In genomic region chr12:14317362-14318146, GRCh38 we compare ENCODE assay signal across 23 cellular contexts. TPM values are rescaled to one million over a fixed set of nuclear protein-coding genes. Genes with fewer than 3 reads are reported as not detected.
DNase-seq lines count a peak whose midpoint lies in the region; ATAC-seq and TF ChIP-seq lines count a peak whose summit lies in the region.
"Had no signal": no experiment of that assay in that cellular context is flagged by ENCODE, and none has a peak within 500 bp of the region (broad histone marks: within the 10 kb centered on the region; RNA-seq: fewer than 3 reads in every experiment).

No MANE protein-coding gene starts in this region.

- H3K9me3 ChIP-seq in A673 (ENCODE audit: low read depth, low read length, poor library complexity, severe bottlenecking) (no peaks in the 10 kb centered on the region), mammary epithelial cell (replicated peaks; ENCODE audit: insufficient read depth, low read length) (no peaks in the 10 kb centered on the region)

- no peak for TF ChIP-seq CTCF in A673 (conservative IDR thresholded peaks at IDR 0.05; ENCODE audit: low read depth, low read length)
- no peak for TF ChIP-seq CTCF in mammary epithelial cell (conservative IDR thresholded peaks at IDR 0.05 in 1 of 2, IDR thresholded peaks at IDR 0.05 in 1 of 2; ENCODE audit: extremely low read depth in 1 of 2, insufficient read depth in 1 of 2, low read depth in 1 of 2, low read length in 2 of 2)
- no peak for TF ChIP-seq CTCF in dorsolateral prefrontal cortex (IDR thresholded peaks at IDR 0.05 in 54 of 56, conservative IDR thresholded peaks at IDR 0.05 in 2 of 56; ENCODE audit: low read depth in 1 of 56, partially characterized antibody in 56 of 56)

- no peaks in the 10 kb centered on the region for H3K79me2 ChIP-seq in mammary epithelial cell (ENCODE audit: insufficient read depth, low read length)

- H3K4me2 ChIP-seq in mammary epithelial cell (ENCODE audit: insufficient read depth, low read depth, low read length) = peak overlapping the region; percentile 12

- dilution Hi-C loops in mammary epithelial cell (cut with HindIII; ENCODE audit: low sequenced_read_pairs) = no loop called here

- CTCF ChIA-PET in A673 (lab: Charles Lee) (no interaction called here), mammary epithelial cell (lab: Charles Lee; ENCODE audit: low non-redundant PET) (no interaction called here)
- CTCF ChIA-PET in activated CD4-positive, alpha-beta memory T cell treated with anti-CD3 and anti-CD28 coated beads, Interleukin-2, amount 10 ng/mL, durations not matched to agents 7 days and 5 days (lab: Charles Lee) = interaction anchor here (1.6 kb wide), 1 partner anchor 13 kb away, joined by 4 read pairs; no protein-coding TSS in a partner anchor

- H3K4me3 ChIP-seq in A673 (ENCODE audit: low read depth, low read length, poor library complexity, severe bottlenecking) (no peak overlapping the region), mammary epithelial cell (replicated peaks in 1 of 3; ENCODE audit: insufficient read depth in 1 of 3, low read depth in 2 of 3, low read length in 3 of 3) (no peak overlapping the region), dorsolateral prefrontal cortex (no peak overlapping the region)

- no TSS peak for BruUV-seq in A673 (replicated peaks; lab: Mats Ljungman, UMichigan)
- BruUV-seq in mammary epithelial cell (replicated peaks; lab: Mats Ljungman, UMichigan) = no TSS peak

- H3K4me3 Mint-ChIP-seq in naive B cell = peak overlapping the region in 1 of 8 donors; percentile 68
- H3K4me3 Mint-ChIP-seq in activated CD4-positive, alpha-beta memory T cell treated with anti-CD3 and anti-CD28 coated beads, Interleukin-2, amount 10 ng/mL, durations not matched to agents 7 days and 5 days = no peak overlapping the region
- H3K4me3 Mint-ChIP-seq: B cell had no signal

- peaks cover 5 to 23% (median 15%) of the 10 kb centered on the region in 7 donors for H3K9me3 Mint-ChIP-seq in naive B cell
- H3K9me3 Mint-ChIP-seq in activated CD4-positive, alpha-beta memory T cell treated with anti-CD3 and anti-CD28 coated beads, Interleukin-2, amount 10 ng/mL, durations not matched to agents 7 days and 5 days = peaks cover 3% of the 10 kb centered on the region

- WGBS in mammary epithelial cell (ENCODE audit: low coverage, missing lambda C conversion rate) = 43% methylated on average over 4 of the region's 4 CpGs

- in situ Hi-C loops in mammary epithelial cell (cut with MboI; ENCODE audit: low sequenced_read_pairs in 2 of 2) = no loop called here

- H3K4me1 Mint-ChIP-seq in naive B cell = peaks cover 15 to 42% (median 24%) of the 10 kb centered on the region in 3 donors
- H3K4me1 Mint-ChIP-seq in activated CD4-positive, alpha-beta memory T cell treated with anti-CD3 and anti-CD28 coated beads, Interleukin-2, amount 10 ng/mL, durations not matched to agents 7 days and 5 days = no peaks in the 10 kb centered on the region

- ATAC-seq in naive B cell (ENCODE audit: low read depth in 2 of 2) (no peak), HG02981 (IDR thresholded peaks at IDR 0.05; ENCODE audit: unreplicated experiment) (no peak)
- ATAC-seq: HCT116, PC-3 had no signal

- peak overlapping the region in 4 of 6 donors; percentile 30 to 42 (median 39) for H3K27ac Mint-ChIP-seq in naive B cell
- no peak overlapping the region for H3K27ac Mint-ChIP-seq in activated CD4-positive, alpha-beta memory T cell treated with anti-CD3 and anti-CD28 coated beads, Interleukin-2, amount 10 ng/mL, durations not matched to agents 7 days and 5 days
- H3K27ac Mint-ChIP-seq: B cell had no signal

- peaks cover 8 to 12% of the 10 kb centered on the region in 2 donors for H3K36me3 Mint-ChIP-seq in naive B cell
- H3K36me3 Mint-ChIP-seq in activated CD4-positive, alpha-beta memory T cell treated with anti-CD3 and anti-CD28 coated beads, Interleukin-2, amount 10 ng/mL, durations not matched to agents 7 days and 5 days (ENCODE audit: low read depth) = no peaks in the 10 kb centered on the region

- no peaks in the 10 kb centered on the region for H3K4me1 ChIP-seq in A673 (ENCODE audit: insufficient read depth, low read length, poor library complexity, severe bottlenecking)
- H3K4me1 ChIP-seq in mammary epithelial cell (ENCODE audit: insufficient read depth, low read length) = peaks cover 10% of the 10 kb centered on the region

- no peaks in the 10 kb centered on the region for H4K20me1 ChIP-seq in mammary epithelial cell (ENCODE audit: insufficient read depth, low read length)

- H3K36me3 ChIP-seq in A673 (ENCODE audit: insufficient read depth, low read length, poor library complexity, severe bottlenecking) = no peaks in the 10 kb centered on the region
- H3K36me3 ChIP-seq in mammary epithelial cell (ENCODE audit: insufficient read depth, low read length) = no peaks in the 10 kb centered on the region

- POLR2A ChIA-PET in A673 (lab: Charles Lee; ENCODE audit: low non-redundant PET) = no interaction called here
- POLR2A ChIA-PET in activated CD4-positive, alpha-beta memory T cell treated with anti-CD3 and anti-CD28 coated beads, Interleukin-2, amount 10 ng/mL, durations not matched to agents 7 days and 5 days (lab: Charles Lee) = no interaction called here

- H3K9ac ChIP-seq in mammary epithelial cell (ENCODE audit: insufficient read depth, low read length) = no peak overlapping the region

- H3K27ac ChIP-seq in A673 (ENCODE audit: low read depth, low read length, poor library complexity, severe bottlenecking) (no peak overlapping the region), mammary epithelial cell (ENCODE audit: insufficient read depth, low read depth, low read length) (peak overlapping the region; percentile 16), dorsolateral prefrontal cortex (no peak overlapping the region)

- H2AFZ ChIP-seq in mammary epithelial cell (ENCODE audit: low read depth, low read length) = peak overlapping the region; percentile 61

- DNase-seq in A673 (ENCODE audit: low spot score) (peak; percentile 26), NCI-H82 treated with DMSO at 0.1 percent for 48 hours (lab: John Stamatoyannopoulos, UW; ENCODE audit: unreplicated experiment) (peak; percentile 7), mammary epithelial cell (peak; percentile 62), naive B cell (no peak), dorsolateral prefrontal cortex (no peak), NCI-H146 (lab: John Stamatoyannopoulos, UW) (no peak)
- DNase-seq in activated CD4-positive, alpha-beta memory T cell treated with anti-CD3 and anti-CD28 coated beads, Interleukin-2, amount 10 ng/mL, durations not matched to agents 7 days and 5 days = no peak
- DNase-seq: 8988T, DMS 273 treated with DMSO at 0.1 percent for 48 hours, GF-D8, GOT3, KBM-7, NCI-H1105 treated with DMSO at 0.1 percent for 48 hours, NCI-H1694 treated with DMSO at 0.1 percent for 48 hours, NCI-H2107, NCI-H510A treated with DMSO at 0.1 percent for 48 hours, NCI-H774, PC-3, RPMI8226, SHP77 treated with DMSO at 0.1 percent for 48 hours had no signal

- H3K27me3 ChIP-seq in A673 (replicated peaks; ENCODE audit: insufficient read depth, low read depth, low read length, poor library complexity) (no peaks in the 10 kb centered on the region), mammary epithelial cell (ENCODE audit: insufficient read depth, low read length) (no peaks in the 10 kb centered on the region), dorsolateral prefrontal cortex (no peaks in the 10 kb centered on the region)

- no peaks in the 10 kb centered on the region for H3K27me3 Mint-ChIP-seq in naive B cell
- no peaks in the 10 kb centered on the region for H3K27me3 Mint-ChIP-seq in activated CD4-positive, alpha-beta memory T cell treated with anti-CD3 and anti-CD28 coated beads, Interleukin-2, amount 10 ng/mL, durations not matched to agents 7 days and 5 days
- H3K27me3 Mint-ChIP-seq: B cell had no signal

- intact Hi-C loops in A673 (cut with micrococcal nuclease; ENCODE audit: unreplicated experiment) (no loop called here), mammary epithelial cell (cut with micrococcal nuclease) (loop anchor here (5.0 kb wide), 1 partner anchor 55 kb away; no protein-coding TSS in a partner anchor), dorsolateral prefrontal cortex (cut with DNase I) (no loop called here)

RNA-seq across cellular contexts. Expression of gene ATF7IP, which starts 47.9 kb away (rescaled TPM):
- total RNA-seq in A673 (2021) (98.3 and 100 TPM in 2 replicates), mammary epithelial cell (10 to 100 TPM; 33.3 to 41.0 TPM), dorsolateral prefrontal cortex (10 to 100 TPM; 49.2 to 99.3 (median 71.5) TPM)
- polyA plus RNA-seq in mammary epithelial cell (8.2 TPM), naive B cell (ENCODE audit: low read depth in 6 of 6) (100 to 1,000 TPM; 192 to 410 (median 247) TPM)
- 59.9 TPM for polyA minus RNA-seq in mammary epithelial cell
- total RNA-seq in activated CD4-positive, alpha-beta memory T cell treated with anti-CD3 and anti-CD28 coated beads, Interleukin-2, amount 10 ng/mL, durations not matched to agents 7 days and 5 days = 100 to 1,000 TPM; 129 to 134 TPM

Comparison
In these comparisons a context has a peak if more than half of its experiments do, and no peak if none do; other contexts are left out.
1. DNase-seq: peak in A673 (single experiment), NCI-H82 treated with DMSO at 0.1 percent for 48 hours (single experiment) and mammary epithelial cell (single experiment); none in naive B cell (single experiment), activated CD4-positive, alpha-beta memory T cell treated with anti-CD3 and anti-CD28 coated beads, Interleukin-2, amount 10 ng/mL, durations not matched to agents 7 days and 5 days (single experiment), dorsolateral prefrontal cortex (0 of 10) and NCI-H146 (single experiment).